ENCODE assay signal across 23 cellular contexts in the genomic region with DNA sequence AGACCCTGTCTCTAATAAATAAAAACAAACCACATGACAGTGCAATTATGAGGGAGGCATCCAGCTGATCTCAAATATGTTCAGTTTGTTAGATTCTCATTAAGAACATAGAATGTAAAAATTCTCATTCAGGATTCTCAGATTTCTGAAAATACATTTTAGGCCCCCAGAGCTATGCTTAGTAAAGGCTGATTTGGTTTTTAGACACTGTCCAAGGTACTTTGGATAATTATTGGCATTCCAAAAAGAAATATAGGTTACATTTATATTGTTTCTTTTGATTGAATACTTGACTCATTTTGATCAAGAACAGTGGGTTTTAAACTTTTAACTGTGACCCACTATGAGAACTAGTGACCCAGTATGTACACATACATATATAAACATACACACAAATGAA.
"Had no signal": no experiment of that assay in that cellular context is flagged by ENCODE, and none has a peak within 500 bp of the region (broad histone marks: within the 10 kb centered on the region; RNA-seq: fewer than 3 reads in every experiment).

No MANE protein-coding gene starts in this region.

- H3K36me3 ChIP-seq: MG63 had no signal

- H3K9me3 ChIP-seq: MG63 had no signal

- DNase-seq: Kasumi-1, MG63, MM.1S, MV-4-11, NCI-H1048, NCI-H1092, NCI-H1092 treated with DMSO at 0.1 percent for 48 hours, NCI-H1105, NCI-H1105 treated with DMSO at 0.1 percent for 48 hours, NCI-H1417 treated with DMSO at 0.1 percent for 48 hours, NCI-H1436, NCI-H1436 treated with DMSO at 0.1 percent for 48 hours, NCI-H1694, NCI-H1694 treated with DMSO at 0.1 percent for 48 hours, NCI-H187, NCI-H1930, NCI-H2081 treated with DMSO at 0.1 percent for 48 hours, NCI-H2227 treated with DMSO at 0.1 percent for 48 hours, NCI-H226, NCI-H446, NCI-H446 treated with DMSO at 0.1 percent for 48 hours, NCI-H524 treated with DMSO at 0.1 percent for 48 hours, NCI-H526 had no signal

- H3K4me3 ChIP-seq: MG63 had no signal
